In the genomic region with DNA sequence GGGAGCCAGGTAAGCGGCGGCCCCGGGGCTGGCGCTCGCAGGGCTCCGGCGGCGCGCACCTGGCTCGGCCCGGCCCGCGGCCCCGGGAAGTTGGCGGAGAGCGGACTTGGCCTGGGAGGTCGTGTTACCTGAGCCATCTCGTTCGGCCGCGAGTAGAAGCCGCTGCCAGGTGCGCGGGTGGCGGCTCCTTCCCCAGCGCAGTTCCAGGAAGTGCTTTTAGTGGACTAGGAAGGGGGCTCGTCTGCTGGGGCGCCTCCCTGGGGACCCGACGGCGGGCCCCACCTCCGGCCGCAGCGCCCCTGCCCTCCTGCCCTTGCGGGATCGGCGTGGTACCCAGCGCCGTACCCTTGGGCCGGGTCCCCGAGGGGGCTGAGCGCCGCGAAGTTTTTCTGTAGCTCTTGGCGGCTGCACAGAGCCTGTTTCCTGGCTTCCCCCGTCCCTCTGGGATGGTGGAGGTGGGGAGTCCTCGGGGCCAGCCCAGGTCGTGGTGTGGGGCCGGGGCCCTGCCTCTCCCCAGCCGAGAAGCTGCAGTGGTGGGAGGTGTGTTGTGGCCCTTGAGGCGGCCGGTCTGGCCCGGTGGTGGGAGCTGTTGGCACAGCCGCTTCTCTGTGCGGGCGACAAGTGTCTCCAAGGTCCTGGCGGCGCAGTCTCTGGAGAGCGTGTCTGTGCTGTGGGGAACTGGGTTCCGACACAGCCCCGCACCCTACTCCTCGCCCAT, we compare ENCODE assay signal across 8 cellular contexts.
A peak's percentile ranks its signal among the peaks of the same experiment; 100 is the strongest.
DNase-seq lines count a peak whose midpoint lies in the region; ATAC-seq and TF ChIP-seq lines count a peak whose summit lies in the region.

No MANE protein-coding gene starts in this region.

- no peaks in the 10 kb centered on the region for H3K36me3 ChIP-seq in iPS-20b (ENCODE audit: insufficient read depth, low read depth, low read length)

- intact Hi-C loops in CD14-positive monocyte (cut with micrococcal nuclease), result no loop called here

- H3K4me3 Mint-ChIP-seq in CD14-positive monocyte, result peak overlapping the region; percentile 91 to 99
- peak overlapping the region; percentile 88 to 97 (median 90) for H3K4me3 Mint-ChIP-seq in IgD-negative memory B cell
- peak overlapping the region; percentile 86 for H3K4me3 Mint-ChIP-seq in stimulated activated effector memory CD8-positive, alpha-beta T cell treated with anti-CD3 and anti-CD28 coated beads, Interleukin-12 subunit alpha, Interleukin-12 subunit beta, amount 100 ng/mL, for 72 hours

- peak overlapping the region; percentile 80 for H3K4me3 ChIP-seq in iPS-20b (ENCODE audit: low read length)

- TF ChIP-seq CTCF in CD14-positive monocyte (IDR thresholded peaks at IDR 0.05), result no peak

- peaks cover 23% of the 10 kb centered on the region for H3K4me1 ChIP-seq in iPS-20b (ENCODE audit: insufficient read depth, low read length)

- H3K27me3 ChIP-seq in iPS-20b (ENCODE audit: insufficient read depth, low read length), result peaks cover 16% of the 10 kb centered on the region

- H3K9me3 Mint-ChIP-seq in CD14-positive monocyte (no peaks in the 10 kb centered on the region), IgD-negative memory B cell (no peaks in the 10 kb centered on the region)
- no peaks in the 10 kb centered on the region for H3K9me3 Mint-ChIP-seq in activated naive CD4-positive, alpha-beta T cell treated with anti-CD3 and anti-CD28 coated beads, Interleukin-2, amount 50 U/mL, for 72 hours
- no peaks in the 10 kb centered on the region for H3K9me3 Mint-ChIP-seq in stimulated activated effector memory CD8-positive, alpha-beta T cell treated with anti-CD3 and anti-CD28 coated beads, Interleukin-12 subunit alpha, Interleukin-12 subunit beta, amount 100 ng/mL, for 72 hours

- peak overlapping the region; percentile 8 to 86 (median 82) for H3K27ac Mint-ChIP-seq in CD14-positive monocyte
- peak overlapping the region; percentile 86 to 96 (median 93) for H3K27ac Mint-ChIP-seq in IgD-negative memory B cell
- peak overlapping the region; percentile 93 to 97 for H3K27ac Mint-ChIP-seq in activated naive CD4-positive, alpha-beta T cell treated with anti-CD3 and anti-CD28 coated beads, Interleukin-2, amount 50 U/mL, for 72 hours
- peak overlapping the region; percentile 97 for H3K27ac Mint-ChIP-seq in stimulated activated effector memory CD8-positive, alpha-beta T cell treated with anti-CD3 and anti-CD28 coated beads, Interleukin-12 subunit alpha, Interleukin-12 subunit beta, amount 100 ng/mL, for 72 hours

- peaks cover 56% of the 10 kb centered on the region for H3K4me1 Mint-ChIP-seq in CD14-positive monocyte
- H3K4me1 Mint-ChIP-seq in IgD-negative memory B cell, result peaks cover 36 to 54% (median 46%) of the 10 kb centered on the region in 3 donors
- H3K4me1 Mint-ChIP-seq in stimulated activated effector memory CD8-positive, alpha-beta T cell treated with anti-CD3 and anti-CD28 coated beads, Interleukin-12 subunit alpha, Interleukin-12 subunit beta, amount 100 ng/mL, for 72 hours, result peaks cover 61% of the 10 kb centered on the region

- peaks cover 14 to 28% (median 21%) of the 10 kb centered on the region in 3 donors for H3K27me3 Mint-ChIP-seq in CD14-positive monocyte (ENCODE audit: low read depth in 3 of 3)
- H3K27me3 Mint-ChIP-seq in IgD-negative memory B cell, result no peaks in the 10 kb centered on the region

- no peaks in the 10 kb centered on the region for H3K9me3 ChIP-seq in iPS-20b (ENCODE audit: insufficient read depth, low read depth, low read length)

- no peak overlapping the region for H3K27ac ChIP-seq in iPS-20b (ENCODE audit: low read length)

- no peak for DNase-seq in CD14-positive monocyte (ENCODE audit: low spot score)
- peak; percentile 41 to 63 for DNase-seq in activated naive CD4-positive, alpha-beta T cell treated with anti-CD3 and anti-CD28 coated beads, Interleukin-2, amount 50 U/mL, for 72 hours (ENCODE audit: low spot score in 2 of 2)
- DNase-seq in stimulated activated effector memory CD8-positive, alpha-beta T cell treated with anti-CD3 and anti-CD28 coated beads, Interleukin-12 subunit alpha, Interleukin-12 subunit beta, amount 100 ng/mL, for 72 hours (ENCODE audit: low spot score in 2 of 2), result peak in 1 of 2 donors; percentile 69
- DNase-seq in activated gamma-delta T cell treated with Interleukin-2 at 50 U/mL for 16 hours, result no peak
- no peak for DNase-seq in SHP77 (lab: John Stamatoyannopoulos, UW)

- peaks cover 9 to 12% of the 10 kb centered on the region in 2 donors for H3K36me3 Mint-ChIP-seq in CD14-positive monocyte
- H3K36me3 Mint-ChIP-seq in IgD-negative memory B cell, result peaks cover 2% of the 10 kb centered on the region
- H3K36me3 Mint-ChIP-seq in activated naive CD4-positive, alpha-beta T cell treated with anti-CD3 and anti-CD28 coated beads, Interleukin-2, amount 50 U/mL, for 72 hours, result peaks cover 0 to 5% of the 10 kb centered on the region in 2 donors
- H3K36me3 Mint-ChIP-seq in stimulated activated effector memory CD8-positive, alpha-beta T cell treated with anti-CD3 and anti-CD28 coated beads, Interleukin-12 subunit alpha, Interleukin-12 subunit beta, amount 100 ng/mL, for 72 hours, result peaks cover 10% of the 10 kb centered on the region

- peak; percentile 1 for ATAC-seq in GM21367 (IDR thresholded peaks at IDR 0.05; ENCODE audit: unreplicated experiment)
- peak; percentile 4 to 6 for ATAC-seq in activated naive CD4-positive, alpha-beta T cell treated with anti-CD3 and anti-CD28 coated beads, Interleukin-2, amount 50 U/mL, for 72 hours
- peak; percentile 6 for ATAC-seq in stimulated activated effector memory CD8-positive, alpha-beta T cell treated with anti-CD3 and anti-CD28 coated beads, Interleukin-12 subunit alpha, Interleukin-12 subunit beta, amount 100 ng/mL, for 72 hours

- H3K9ac ChIP-seq in iPS-20b (ENCODE audit: low read depth, low read length), result peak overlapping the region; percentile 73; the same call in 1 of the 2 replicates

Comparison
In these comparisons a context has a peak if more than half of its experiments do, and no peak if none do; other contexts are left out.
1. DNase-seq: peak in activated naive CD4-positive, alpha-beta T cell treated with anti-CD3 and anti-CD28 coated beads, Interleukin-2, amount 50 U/mL, for 72 hours (2 of 2); none in CD14-positive monocyte (single experiment), activated gamma-delta T cell treated with Interleukin-2 at 50 U/mL for 16 hours (single experiment) and SHP77 (0 of 2).
2. Peak in every context shown above with its lines, with median percentiles within 50 percentile points of each other: H3K27ac Mint-ChIP-seq, H3K4me3 Mint-ChIP-seq and ATAC-seq.